ENCODE assay signal across 8 cellular contexts in genomic region chr6:30544666-30545272, GRCh38. TPM values are rescaled to one million over a fixed set of nuclear protein-coding genes. Genes with fewer than 3 reads are reported as not detected.
DNase-seq lines count a peak whose midpoint lies in the region; ATAC-seq, FAIRE-seq and TF ChIP-seq lines count a peak whose summit lies in the region.

No MANE protein-coding gene starts in this region.

- peak; percentile 76 for TF ChIP-seq CTCF in AG09319 (IDR thresholded peaks at IDR 0.05; ENCODE audit: low read depth, low read length)
- TF ChIP-seq CTCF in GM06990 (IDR thresholded peaks at IDR 0.05; ENCODE audit: insufficient read depth, low read length, poor library complexity, severe bottlenecking), result peak; percentile 78
- TF ChIP-seq CTCF in VCaP (conservative IDR thresholded peaks at IDR 0.05), result peak; percentile 83
- TF ChIP-seq CTCF in pancreas (IDR thresholded peaks at IDR 0.05), result peak; percentile 38 to 72 (median 50)

- H3K4me3 ChIP-seq in GM06990 (replicated peaks; ENCODE audit: low read depth, low read length) (no peak overlapping the region), pancreas (no peak overlapping the region)

- H3K36me3 ChIP-seq in GM06990 (ENCODE audit: control insufficient read depth, insufficient read depth, low read length) (peaks cover 15% of the 10 kb centered on the region), pancreas (peaks cover 0 to 10% (median 0%) of the 10 kb centered on the region in 3 donors)

- peaks cover 0 to 4% (median 3%) of the 10 kb centered on the region in 3 donors for H3K4me1 ChIP-seq in pancreas

- H3K27me3 ChIP-seq in GM06990 (replicated peaks; ENCODE audit: control insufficient read depth, insufficient read depth, low read length) (no peaks in the 10 kb centered on the region), pancreas (no peaks in the 10 kb centered on the region)

- no peak overlapping the region for H3K27ac ChIP-seq in VCaP
- no peak overlapping the region for H3K27ac ChIP-seq in pancreas

- H3K9me3 ChIP-seq in pancreas, result no peaks in the 10 kb centered on the region

- DNase-seq in AG09319 (ENCODE audit: extremely low read depth, low read depth), result no peak
- no peak for DNase-seq in GM06990 (ENCODE audit: extremely low read depth, insufficient read length)
- DNase-seq in NCI-H1694 (lab: John Stamatoyannopoulos, UW), result peak; percentile 33
- peak; percentile 50 for DNase-seq in foreskin melanocyte
- DNase-seq in pancreas, result peak in 1 of 6 donors; percentile 12

- ATAC-seq in pancreas, result peak; percentile 66 to 81 (median 76)
- ATAC-seq in HG03460 (IDR thresholded peaks at IDR 0.05; ENCODE audit: unreplicated experiment), result no peak
- ATAC-seq in GM21447 (IDR thresholded peaks at IDR 0.05; ENCODE audit: unreplicated experiment), result no peak

- intact Hi-C loops in pancreas (cut with DNase I), result loop anchor here in 2 of 3 donors (5.0 to 10.0 kb wide), 2 partner anchors 62 to 180 kb away; partner anchors contain the start of gene TUBB (in 1 of the 2)

- peak; percentile 41 for FAIRE-seq in pancreas (lab: Jason Lieb, UNC)

- 25 to 26% methylated on average over 6 of the region's 6 CpGs for WGBS in pancreas, 2 donors

RNA-seq across cellular contexts. Expression of gene GNL1, which starts 11.5 kb away (rescaled TPM):
- 10 to 100 TPM; 32.3 to 51.0 (median 38.1) TPM for total RNA-seq in pancreas
- polyA plus RNA-seq in pancreas, result 10 to 100 TPM; 47.8 to 86.6 TPM

RNA-seq across cellular contexts. Expression of gene PRR3, which starts 12.3 kb away (rescaled TPM):
- 1 to 10 TPM; 2.2 to 4.7 (median 3.1) TPM for total RNA-seq in pancreas
- polyA plus RNA-seq in pancreas, result 1 to 10 TPM; 6.5 to 8.7 TPM

RNA-seq across cellular contexts. Expression of gene ABCF1, which starts 26.5 kb away (rescaled TPM):
- total RNA-seq in pancreas, result 10 to 100 TPM; 17.4 to 30.7 (median 24.9) TPM
- 10 to 100 TPM; 21.6 to 24.9 TPM for polyA plus RNA-seq in pancreas

RNA-seq across cellular contexts. Expression of gene HLA-E, which starts 55.5 kb away (rescaled TPM):
- 100 to 1,000 TPM in 2 of 6 donors, 10 to 100 TPM in 4; 65.7 to 158 (median 81.1) TPM for total RNA-seq in pancreas
- 100 to 1,000 TPM in 1 of 2 donors, 10 to 100 TPM in 1; 85.3 to 131 TPM for polyA plus RNA-seq in pancreas

Comparison
In these comparisons a context has a peak if more than half of its experiments do, and no peak if none do; other contexts are left out.
1. DNase-seq: peak in NCI-H1694 (single experiment) and foreskin melanocyte (single experiment); none in AG09319 (single experiment) and GM06990 (single experiment).
2. ATAC-seq: peak in pancreas (4 of 4); none in HG03460 (single experiment) and GM21447 (single experiment).
3. Peak in every context shown above with its lines, with median percentiles within 50 percentile points of each other: CTCF ChIP-seq.